Comparison of ENCODE assay signal across 8 cellular contexts in genomic region chr3:172836390-172836997, GRCh38.
DNase-seq lines count a peak whose midpoint lies in the region; ATAC-seq and TF ChIP-seq lines count a peak whose summit lies in the region.

No MANE protein-coding gene starts in this region.

- H3K4me3 ChIP-seq in body of pancreas: no peak overlapping the region
- H3K4me3 ChIP-seq in suprapubic skin: no peak overlapping the region

- intact Hi-C loops in activated naive CD4-positive, alpha-beta T cell treated with anti-CD3 and anti-CD28 coated beads for 36 hours (cut with micrococcal nuclease): loop anchor here (5.0 kb wide), 1 partner anchor 211 kb away; no protein-coding TSS in a partner anchor
- intact Hi-C loops in body of pancreas (cut with DNase I): no loop called here

- no peak for TF ChIP-seq EP300 in suprapubic skin (IDR thresholded peaks at IDR 0.05)

- CTCF ChIA-PET in activated naive CD4-positive, alpha-beta T cell treated with anti-CD3 and anti-CD28 coated beads for 36 hours (lab: Charles Lee): interaction anchor here (0.6 to 1.4 kb wide), 3 partner anchors 22 to 206 kb away, joined by 3 to 5 read pairs (median 3); no protein-coding TSS in a partner anchor
- CTCF ChIA-PET in activated naive CD4-positive, alpha-beta T cell treated with anti-CD3 and anti-CD28 coated beads, Interleukin-2, amount 10 ng/mL, durations not matched to agents 7 days and 5 days (lab: Charles Lee): interaction anchor here (1.0 kb wide), 1 partner anchor 76 kb away, joined by 3 read pairs; no protein-coding TSS in a partner anchor

- TF ChIP-seq POLR2A in body of pancreas (IDR thresholded peaks at IDR 0.05) (no peak), suprapubic skin (IDR thresholded peaks at IDR 0.05) (no peak)

- no peak overlapping the region for H3K4me3 Mint-ChIP-seq in activated naive CD4-positive, alpha-beta T cell treated with anti-CD3 and anti-CD28 coated beads for 36 hours
- H3K4me3 Mint-ChIP-seq in activated naive CD4-positive, alpha-beta T cell treated with anti-CD3 and anti-CD28 coated beads, Interleukin-2, amount 10 ng/mL, durations not matched to agents 7 days and 5 days: no peak overlapping the region
- no peak overlapping the region for H3K4me3 Mint-ChIP-seq in activated T-cell treated with anti-CD3 and anti-CD28 coated beads, Interleukin-2, amount 50 U/mL, for 4 hours

- no peaks in the 10 kb centered on the region for H3K36me3 Mint-ChIP-seq in activated naive CD4-positive, alpha-beta T cell treated with anti-CD3 and anti-CD28 coated beads for 36 hours (ENCODE audit: low read depth)
- H3K36me3 Mint-ChIP-seq in activated naive CD4-positive, alpha-beta T cell treated with anti-CD3 and anti-CD28 coated beads, Interleukin-2, amount 10 ng/mL, durations not matched to agents 7 days and 5 days: no peaks in the 10 kb centered on the region
- no peaks in the 10 kb centered on the region for H3K36me3 Mint-ChIP-seq in activated T-cell treated with anti-CD3 and anti-CD28 coated beads, Interleukin-2, amount 50 U/mL, for 4 hours (ENCODE audit: insufficient read depth)

- H3K4me1 ChIP-seq in body of pancreas (peaks cover 4% of the 10 kb centered on the region), suprapubic skin (no peaks in the 10 kb centered on the region)

- no peaks in the 10 kb centered on the region for H3K27me3 ChIP-seq in body of pancreas
- H3K27me3 ChIP-seq in suprapubic skin: no peaks in the 10 kb centered on the region

- H3K27ac ChIP-seq in body of pancreas: no peak overlapping the region
- no peak overlapping the region for H3K27ac ChIP-seq in suprapubic skin

- H3K9me3 ChIP-seq in body of pancreas (no peaks in the 10 kb centered on the region), suprapubic skin (no peaks in the 10 kb centered on the region)

- WGBS in body of pancreas, 2 donors: 33 to 41% methylated on average over 6 of the region's 6 CpGs
- 44% methylated on average over 6 of the region's 6 CpGs for whole genome bisulfite sequencing in suprapubic skin

- peaks cover 2% of the 10 kb centered on the region for H3K27me3 Mint-ChIP-seq in activated naive CD4-positive, alpha-beta T cell treated with anti-CD3 and anti-CD28 coated beads for 36 hours (ENCODE audit: low read depth)
- H3K27me3 Mint-ChIP-seq in activated naive CD4-positive, alpha-beta T cell treated with anti-CD3 and anti-CD28 coated beads, Interleukin-2, amount 10 ng/mL, durations not matched to agents 7 days and 5 days: peaks cover 9% of the 10 kb centered on the region
- peaks cover 3% of the 10 kb centered on the region for H3K27me3 Mint-ChIP-seq in activated T-cell treated with anti-CD3 and anti-CD28 coated beads, Interleukin-2, amount 50 U/mL, for 4 hours (ENCODE audit: low read depth)

- no peaks in the 10 kb centered on the region for H3K9me3 Mint-ChIP-seq in activated naive CD4-positive, alpha-beta T cell treated with anti-CD3 and anti-CD28 coated beads for 36 hours
- no peaks in the 10 kb centered on the region for H3K9me3 Mint-ChIP-seq in activated naive CD4-positive, alpha-beta T cell treated with anti-CD3 and anti-CD28 coated beads, Interleukin-2, amount 10 ng/mL, durations not matched to agents 7 days and 5 days
- no peaks in the 10 kb centered on the region for H3K9me3 Mint-ChIP-seq in activated T-cell treated with anti-CD3 and anti-CD28 coated beads, Interleukin-2, amount 50 U/mL, for 4 hours

- no peak overlapping the region for H3K27ac Mint-ChIP-seq in activated naive CD4-positive, alpha-beta T cell treated with anti-CD3 and anti-CD28 coated beads for 36 hours
- no peak overlapping the region for H3K27ac Mint-ChIP-seq in activated naive CD4-positive, alpha-beta T cell treated with anti-CD3 and anti-CD28 coated beads, Interleukin-2, amount 10 ng/mL, durations not matched to agents 7 days and 5 days

- H3K4me1 Mint-ChIP-seq in activated naive CD4-positive, alpha-beta T cell treated with anti-CD3 and anti-CD28 coated beads for 36 hours (ENCODE audit: low read depth): no peaks in the 10 kb centered on the region
- no peaks in the 10 kb centered on the region for H3K4me1 Mint-ChIP-seq in activated naive CD4-positive, alpha-beta T cell treated with anti-CD3 and anti-CD28 coated beads, Interleukin-2, amount 10 ng/mL, durations not matched to agents 7 days and 5 days
- H3K4me1 Mint-ChIP-seq in activated T-cell treated with anti-CD3 and anti-CD28 coated beads, Interleukin-2, amount 50 U/mL, for 4 hours (ENCODE audit: low read depth): no peaks in the 10 kb centered on the region

- peak; percentile 80 for ATAC-seq in HG02885 (IDR thresholded peaks at IDR 0.05; ENCODE audit: poor library complexity, unreplicated experiment)
- ATAC-seq in body of pancreas: no peak
- no peak for ATAC-seq in activated T-cell treated with anti-CD3 and anti-CD28 coated beads, Interleukin-2, amount 50 U/mL, for 4 hours

- DNase-seq in activated naive CD4-positive, alpha-beta T cell treated with anti-CD3 and anti-CD28 coated beads for 36 hours: peak; percentile 40
- no peak for DNase-seq in activated naive CD4-positive, alpha-beta T cell treated with anti-CD3 and anti-CD28 coated beads, Interleukin-2, amount 10 ng/mL, durations not matched to agents 7 days and 5 days
- peak; percentile 23 to 65 for DNase-seq in NCI-H446 (lab: John Stamatoyannopoulos, UW)
- peak; percentile 35 to 57 (median 46) for DNase-seq in body of pancreas
- DNase-seq in kidney glomerular epithelial cell (lab: John Stamatoyannopoulos, UW): peak; percentile 28
- DNase-seq in suprapubic skin (ENCODE audit: low spot score in 2 of 2): no peak
- DNase-seq in activated T-cell treated with anti-CD3 and anti-CD28 coated beads, Interleukin-2, amount 50 U/mL, for 4 hours: no peak

- H3K36me3 ChIP-seq in body of pancreas (replicated peaks in 1 of 2; ENCODE audit: insufficient read depth in 1 of 2, low read depth in 2 of 2) (no peaks in the 10 kb centered on the region), suprapubic skin (no peaks in the 10 kb centered on the region)

- TF ChIP-seq CTCF in body of pancreas (IDR thresholded peaks at IDR 0.05) (peak; percentile 12 to 58 (median 47)), suprapubic skin (IDR thresholded peaks at IDR 0.05) (no peak)

Comparison
In these comparisons a context has a peak if more than half of its experiments do, and no peak if none do; other contexts are left out.
1. DNase-seq: peak in activated naive CD4-positive, alpha-beta T cell treated with anti-CD3 and anti-CD28 coated beads for 36 hours (single experiment), NCI-H446 (2 of 2), body of pancreas (4 of 4) and kidney glomerular epithelial cell (single experiment); none in activated naive CD4-positive, alpha-beta T cell treated with anti-CD3 and anti-CD28 coated beads, Interleukin-2, amount 10 ng/mL, durations not matched to agents 7 days and 5 days (single experiment), suprapubic skin (0 of 2) and activated T-cell treated with anti-CD3 and anti-CD28 coated beads, Interleukin-2, amount 50 U/mL, for 4 hours (single experiment).
2. CTCF ChIP-seq: peak in body of pancreas (7 of 7); none in suprapubic skin (0 of 2).